In genomic region chr1:66924756-66925557, GRCh38 we compare ENCODE assay signal across 8 cellular contexts.
A peak's percentile ranks its signal among the peaks of the same experiment; 100 is the strongest.
DNase-seq lines count a peak whose midpoint lies in the region; ATAC-seq and TF ChIP-seq lines count a peak whose summit lies in the region.

Gene DNAI4 (minus strand): TSS chr1:66924856. CDS start chr1:66924831, 25 bp downstream.
Gene MIER1 (plus strand): TSS chr1:66924990. CDS start chr1:66925029, 39 bp downstream.

- DNase-seq in AG10803 (ENCODE audit: low read depth) (peak; percentile 98), NCI-H345 (lab: John Stamatoyannopoulos, UW) (peak; percentile 98), inferior parietal cortex (ENCODE audit: extremely low spot score) (peak; percentile 98), smooth muscle cell of the brain vasculature (ENCODE audit: low read depth, low spot score) (peak; percentile 95)
- DNase-seq in activated CD4-positive, CD25-positive, alpha-beta regulatory T cell (lab: John Stamatoyannopoulos, UW), result peak; percentile 90 to 93 (median 92)
- peak; percentile 98 for DNase-seq in central memory CD4-positive, alpha-beta T cell

- peak within 1 kb of the TSS; percentile 86 for H3K4me3 ChIP-seq in AG10803 (ENCODE audit: low read length)

- ATAC-seq in GM19025 (IDR thresholded peaks at IDR 0.05; ENCODE audit: low read depth, unreplicated experiment), result peak; percentile 94
- ATAC-seq in HG03280 (IDR thresholded peaks at IDR 0.05; ENCODE audit: unreplicated experiment), result peak; percentile 92

- peak; percentile 28 for TF ChIP-seq CTCF in AG10803 (conservative IDR thresholded peaks at IDR 0.05; ENCODE audit: low read length)

Comparison
In these comparisons a context has a peak if more than half of its experiments do, and no peak if none do; other contexts are left out.
1. Peak in every context shown above with its lines: DNase-seq, ATAC-seq and H3K4me3 ChIP-seq.